In genomic region chr5:131375351-131375750, GRCh38 we compare ENCODE assay signal across 11 cellular contexts.
DNase-seq lines count a peak whose midpoint lies in the region; ATAC-seq and TF ChIP-seq lines count a peak whose summit lies in the region.
"Had no signal": no experiment of that assay in that cellular context is flagged by ENCODE, and none has a peak within 500 bp of the region (broad histone marks: within the 10 kb centered on the region; RNA-seq: fewer than 3 reads in every experiment).

No MANE protein-coding gene starts in this region.

- no peaks in the 10 kb centered on the region for H3K27me3 ChIP-seq in CD8-positive, alpha-beta T cell (ENCODE audit: insufficient read depth, low read length)
- no peaks in the 10 kb centered on the region for H3K27me3 ChIP-seq in breast epithelium

- TF ChIP-seq CTCF in CD8-positive, alpha-beta T cell (IDR thresholded peaks at IDR 0.05) = no peak
- TF ChIP-seq CTCF in foreskin fibroblast (IDR thresholded peaks at IDR 0.05; ENCODE audit: low read depth, low read length) (no peak), breast epithelium (IDR thresholded peaks at IDR 0.05) (no peak)

- H3K4me3 Mint-ChIP-seq in CD8-positive, alpha-beta T cell = peak overlapping the region; percentile 27
- peak overlapping the region in 2 of 5 donors; percentile 5 to 46 for H3K4me3 Mint-ChIP-seq in immature natural killer cell

- H3K36me3 ChIP-seq in CD8-positive, alpha-beta T cell (ENCODE audit: insufficient read depth, low read length) = no peaks in the 10 kb centered on the region
- no peaks in the 10 kb centered on the region for H3K36me3 ChIP-seq in breast epithelium

- no peak for ATAC-seq in CD8-positive, alpha-beta T cell
- peak; percentile 41 for ATAC-seq in GM19455 (IDR thresholded peaks at IDR 0.05; ENCODE audit: unreplicated experiment)

- peak overlapping the region; percentile 8 for H3K27ac ChIP-seq in CD8-positive, alpha-beta T cell (ENCODE audit: low read depth, low read length)
- no peak overlapping the region for H3K27ac ChIP-seq in breast epithelium
- H3K27ac ChIP-seq: C4-2B had no signal

- no peaks in the 10 kb centered on the region for H3K9me3 Mint-ChIP-seq in CD8-positive, alpha-beta T cell
- H3K9me3 Mint-ChIP-seq in immature natural killer cell = no peaks in the 10 kb centered on the region

- peaks cover 89% of the 10 kb centered on the region for H3K4me1 ChIP-seq in CD8-positive, alpha-beta T cell (ENCODE audit: insufficient read depth, low read length)
- H3K4me1 ChIP-seq in breast epithelium = no peaks in the 10 kb centered on the region

- CTCF ChIA-PET in CD8-positive, alpha-beta T cell (lab: Charles Lee) = interaction anchor here (0.6 to 0.8 kb wide), 2 partner anchors 9 to 111 kb away, joined by 3 read pairs; no protein-coding TSS in a partner anchor

- no peak overlapping the region for H3K4me3 ChIP-seq in CD8-positive, alpha-beta T cell (ENCODE audit: low read depth, low read length)
- no peak overlapping the region for H3K4me3 ChIP-seq in foreskin fibroblast (ENCODE audit: low read depth in 1 of 2, low read length in 2 of 2)
- no peak overlapping the region for H3K4me3 ChIP-seq in breast epithelium

- TF ChIP-seq POLR2A in breast epithelium (IDR thresholded peaks at IDR 0.05) = no peak

- peak overlapping the region; percentile 89 for H3K27ac Mint-ChIP-seq in CD8-positive, alpha-beta T cell
- peak overlapping the region; percentile 90 to 97 (median 94) for H3K27ac Mint-ChIP-seq in immature natural killer cell

- H3K27me3 Mint-ChIP-seq in CD8-positive, alpha-beta T cell (ENCODE audit: low read depth) = no peaks in the 10 kb centered on the region
- H3K27me3 Mint-ChIP-seq in immature natural killer cell (ENCODE audit: low read depth in 3 of 3) = peaks cover 2 to 5% (median 2%) of the 10 kb centered on the region in 3 donors

- POLR2A ChIA-PET in CD8-positive, alpha-beta T cell (lab: Charles Lee) = interaction anchor here (1.0 to 1.3 kb wide), 3 partner anchors 10 to 112 kb away, joined by 4 to 9 read pairs (median 8); partner anchors contain the start of gene CDC42SE2

- H3K36me3 Mint-ChIP-seq in CD8-positive, alpha-beta T cell = peaks cover 45% of the 10 kb centered on the region
- H3K36me3 Mint-ChIP-seq in immature natural killer cell = peaks cover 0 to 2% (median 0%) of the 10 kb centered on the region in 3 donors

- H3K4me1 Mint-ChIP-seq in CD8-positive, alpha-beta T cell (ENCODE audit: low read depth) = peaks cover 89% of the 10 kb centered on the region
- H3K4me1 Mint-ChIP-seq in immature natural killer cell = peaks cover 84 to 99% of the 10 kb centered on the region in 2 donors

- intact Hi-C loops in CD8-positive, alpha-beta T cell (cut with DNase I, micrococcal nuclease) = loop anchor here (1.0 to 2.0 kb wide), 2 partner anchors 11 to 15 kb away; no protein-coding TSS in a partner anchor
- intact Hi-C loops in breast epithelium (cut with DNase I; ENCODE audit: low total_unique reads) = no loop called here

- DNase-seq in CD8-positive, alpha-beta T cell = peak in 1 of 7 experiments; percentile 34
- peak; percentile 28 for DNase-seq in NAMALWA (ENCODE audit: low spot score)
- peak in 2 of 3 donors; percentile 19 to 20 for DNase-seq in immature natural killer cell
- DNase-seq in NOMO-1 (lab: John Stamatoyannopoulos, UW; ENCODE audit: unreplicated experiment in 2 of 2) = no peak
- DNase-seq in foreskin fibroblast = no peak
- no peak for DNase-seq in breast epithelium (ENCODE audit: low spot score in 2 of 2)
- DNase-seq in DMS79 (lab: John Stamatoyannopoulos, UW) = no peak
- DNase-seq: NCI-H2171 treated with DMSO at 0.1 percent for 48 hours, SHP77 treated with DMSO at 0.1 percent for 48 hours had no signal

- no peaks in the 10 kb centered on the region for H3K9me3 ChIP-seq in CD8-positive, alpha-beta T cell (ENCODE audit: low read length)
- H3K9me3 ChIP-seq in breast epithelium = no peaks in the 10 kb centered on the region

Comparison
In these comparisons a context has a peak if more than half of its experiments do, and no peak if none do; other contexts are left out.
1. DNase-seq: peak in NAMALWA (single experiment) and immature natural killer cell (2 of 3); none in NOMO-1 (0 of 2), foreskin fibroblast (0 of 2), breast epithelium (0 of 2) and DMS79 (single experiment).